Comparison of ENCODE assay signal across 8 cellular contexts in the genomic region with DNA sequence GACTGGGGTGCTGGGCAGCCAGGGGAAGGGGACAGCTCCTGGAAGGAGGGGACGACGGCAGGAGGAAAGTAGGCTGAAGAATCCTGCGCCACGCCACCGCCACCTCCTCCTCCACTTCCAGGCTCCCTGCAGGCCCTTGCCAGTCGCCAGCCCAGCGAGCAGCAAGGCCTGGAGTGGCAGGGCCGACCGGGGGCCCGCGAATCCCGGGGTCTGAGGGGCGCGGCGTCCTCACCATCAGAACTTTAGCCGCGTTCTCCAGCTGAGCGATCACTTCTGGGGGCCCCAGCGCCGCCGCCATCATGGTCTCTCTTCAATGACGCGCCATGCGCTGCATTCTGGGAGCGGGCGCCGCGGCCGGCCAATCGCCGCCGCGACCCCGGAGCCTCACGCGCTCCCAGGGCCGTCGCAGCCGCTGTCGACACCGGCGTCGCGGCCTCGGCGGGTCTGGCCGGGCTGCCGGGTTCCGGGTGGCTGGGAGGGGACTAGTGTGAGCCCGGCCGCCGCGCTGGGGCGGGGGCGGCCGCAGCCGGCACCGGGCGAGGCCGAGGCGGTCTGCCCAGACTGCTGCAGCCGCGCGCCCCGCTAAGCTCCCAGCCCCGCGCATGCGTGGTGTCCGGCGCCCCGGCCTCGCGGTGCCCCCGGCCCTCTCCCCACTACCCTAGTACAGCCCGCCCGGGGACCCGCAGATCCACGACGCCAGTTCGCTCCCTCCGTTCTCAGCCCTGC. TPM values are rescaled to one million over a fixed set of nuclear protein-coding genes. Genes with fewer than 3 reads are reported as not detected.
A peak's percentile ranks its signal among the peaks of the same experiment; 100 is the strongest.
DNase-seq lines count a peak whose midpoint lies in the region; ATAC-seq, FAIRE-seq and TF ChIP-seq lines count a peak whose summit lies in the region.

TSS of gene XPO4 (minus strand) at position 309 of the 726 bp plus-strand sequence. CDS start at position 301, 8 bp downstream.

- peak within 1 kb of the TSS; percentile 86 for H3K27ac Mint-ChIP-seq in activated B cell treated with CpG ODN at 0.5 μM for 24 hours

- POLR2A ChIA-PET in activated B cell treated with CpG ODN at 0.5 μM for 24 hours (lab: Charles Lee), result interaction anchor here (0.5 to 3.1 kb wide), 11 partner anchors 9 to 1120 kb away, joined by 3 to 19 read pairs (median 3); partner anchors contain the start of genes EEF1AKMT1, MICU2, MRPL57 and PSPC1

- peak within 1 kb of the TSS; percentile 91 for H3K4me3 Mint-ChIP-seq in activated B cell treated with CpG ODN at 0.5 μM for 24 hours

- H3K27ac ChIP-seq in 22Rv1, result peak within 1 kb of the TSS; percentile 74

- peak within 1 kb of the TSS; percentile 98 for H3K4me3 ChIP-seq in cardiac fibroblast (replicated peaks in 1 of 2; ENCODE audit: low read depth in 2 of 2, low read length in 2 of 2)

- CTCF ChIA-PET in activated B cell treated with CpG ODN at 0.5 μM for 24 hours (lab: Charles Lee), result no interaction called here

- H3K27me3 Mint-ChIP-seq in activated B cell treated with CpG ODN at 0.5 μM for 24 hours, result peaks cover 2% of the 10 kb centered on the region

- H3K9me3 Mint-ChIP-seq in activated B cell treated with CpG ODN at 0.5 μM for 24 hours, result no peaks in the 10 kb centered on the region

- H3K36me3 Mint-ChIP-seq in activated B cell treated with CpG ODN at 0.5 μM for 24 hours (ENCODE audit: low read depth), result peaks cover 20% of the 10 kb centered on the region

- H3K4me1 Mint-ChIP-seq in activated B cell treated with CpG ODN at 0.5 μM for 24 hours, result peaks cover 32% of the 10 kb centered on the region

- DNase-seq in GM18507 (ENCODE audit: extremely low spot score, insufficient read length, low read depth), result peak; percentile 82
- peak; percentile 51 for DNase-seq in NCI-H2171 (lab: John Stamatoyannopoulos, UW)
- peak; percentile 80 for DNase-seq in activated B cell treated with CpG ODN at 0.5 μM for 24 hours
- DNase-seq in cardiac fibroblast (ENCODE audit: low read depth in 2 of 2), result peak; percentile 74 to 88
- peak; percentile 89 for DNase-seq in islet precursor cell
- peak; percentile 60 to 74 (median 65) for DNase-seq in stimulated activated CD4-positive, alpha-beta T cell treated with anti-CD3 and anti-CD28 coated beads, Interleukin-12 subunit alpha, Interleukin-12 subunit beta, amount 100 ng/mL, for 48 hours (ENCODE audit: low read depth in 2 of 3, low spot score in 1 of 3)

- TF ChIP-seq CTCF in 22Rv1 (IDR thresholded peaks at IDR 0.05) (no peak), activated B cell treated with CpG ODN at 0.5 μM for 24 hours (IDR thresholded peaks at IDR 0.05) (no peak), cardiac fibroblast (IDR thresholded peaks at IDR 0.05; ENCODE audit: low read depth, low read length) (no peak)

- intact Hi-C loops in activated B cell treated with CpG ODN at 0.5 μM for 24 hours (cut with micrococcal nuclease), result loop anchor here (1.0 to 5.0 kb wide), 9 partner anchors 129 to 1040 kb away; partner anchors contain the start of genes CRYL1, EEF1AKMT1, IFT88 and IL17D

- ATAC-seq in HG02973 (IDR thresholded peaks at IDR 0.05; ENCODE audit: unreplicated experiment) (peak; percentile 93), activated B cell treated with CpG ODN at 0.5 μM for 24 hours (ENCODE audit: low read depth) (peak; percentile 93)

- FAIRE-seq in GM18507 (lab: Jason Lieb, UNC), result peak; percentile 63

RNA-seq across cellular contexts. Expression of gene XPO4, which starts in this region (rescaled TPM):
- total RNA-seq in activated B cell treated with CpG ODN at 0.5 μM for 24 hours, result 25.2 and 27.4 TPM in 2 replicates

Comparison
In these comparisons a context has a peak if more than half of its experiments do, and no peak if none do; other contexts are left out.
1. Peak in every context shown above with its lines: DNase-seq, ATAC-seq, H3K4me3 ChIP-seq and H3K27ac ChIP-seq.